Comparison of ENCODE assay signal across 2 cellular contexts in the genomic region with DNA sequence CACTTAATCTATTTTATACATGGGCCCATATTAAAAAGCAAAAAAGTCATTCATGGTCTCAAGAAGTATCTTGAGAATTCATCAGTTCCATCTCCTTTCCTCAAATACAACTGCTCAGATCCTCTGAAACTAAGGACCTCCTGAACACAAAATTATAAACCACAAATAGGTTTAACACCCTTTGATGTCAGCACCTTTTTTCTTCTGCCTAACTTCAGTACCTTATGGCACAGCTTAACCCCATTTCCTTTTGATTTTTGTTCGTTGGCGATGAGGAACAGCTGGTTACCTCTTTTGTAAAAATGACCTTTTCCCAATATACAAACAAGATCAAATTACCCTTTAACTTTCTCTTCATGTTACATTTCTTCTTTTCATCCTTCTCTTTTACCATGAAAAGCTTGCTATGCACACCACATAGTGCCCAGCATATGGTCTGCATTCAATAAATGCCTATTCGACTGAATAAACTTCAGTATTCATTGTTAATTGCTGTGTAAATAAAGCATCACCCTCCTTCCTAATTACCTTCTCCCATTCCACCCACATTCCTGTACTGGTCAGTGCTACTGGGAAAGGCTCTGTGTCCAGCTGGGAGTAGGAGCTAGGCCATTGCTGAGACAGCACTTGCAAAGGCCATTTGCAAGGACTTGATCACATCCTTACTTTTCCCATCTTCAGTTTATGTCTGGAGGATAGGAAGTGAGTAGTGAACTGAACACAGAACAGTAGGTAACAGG.
TF ChIP-seq lines count a peak whose summit lies in the region.

No MANE protein-coding gene starts in this region.

TF ChIP-seq in HEK293, 187 proteins besides CTCF, POLR2A, EP300 and RAD21 (continued from another document):
- TF ChIP-seq, protein P1, sequence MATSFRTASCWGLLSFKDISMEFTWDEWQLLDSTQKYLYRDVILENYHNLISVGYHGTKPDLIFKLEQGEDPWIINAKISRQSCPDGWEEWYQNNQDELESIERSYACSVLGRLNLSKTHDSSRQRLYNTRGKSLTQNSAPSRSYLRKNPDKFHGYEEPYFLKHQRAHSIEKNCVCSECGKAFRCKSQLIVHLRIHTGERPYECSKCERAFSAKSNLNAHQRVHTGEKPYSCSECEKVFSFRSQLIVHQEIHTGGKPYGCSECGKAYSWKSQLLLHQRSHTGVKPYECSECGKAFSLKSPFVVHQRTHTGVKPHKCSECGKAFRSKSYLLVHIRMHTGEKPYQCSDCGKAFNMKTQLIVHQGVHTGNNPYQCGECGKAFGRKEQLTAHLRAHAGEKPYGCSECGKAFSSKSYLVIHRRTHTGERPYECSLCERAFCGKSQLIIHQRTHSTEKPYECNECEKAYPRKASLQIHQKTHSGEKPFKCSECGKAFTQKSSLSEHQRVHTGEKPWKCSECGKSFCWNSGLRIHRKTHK (tag by site-specific recombination; IDR thresholded peaks at IDR 0.05) = no peak
TF ChIP-seq in HEK293: peak in this region for 1.

TF ChIP-seq in WTC11, 78 proteins besides CTCF, POLR2A, EP300 and RAD21 (continued from another document):
- TF ChIP-seq, protein P2, sequence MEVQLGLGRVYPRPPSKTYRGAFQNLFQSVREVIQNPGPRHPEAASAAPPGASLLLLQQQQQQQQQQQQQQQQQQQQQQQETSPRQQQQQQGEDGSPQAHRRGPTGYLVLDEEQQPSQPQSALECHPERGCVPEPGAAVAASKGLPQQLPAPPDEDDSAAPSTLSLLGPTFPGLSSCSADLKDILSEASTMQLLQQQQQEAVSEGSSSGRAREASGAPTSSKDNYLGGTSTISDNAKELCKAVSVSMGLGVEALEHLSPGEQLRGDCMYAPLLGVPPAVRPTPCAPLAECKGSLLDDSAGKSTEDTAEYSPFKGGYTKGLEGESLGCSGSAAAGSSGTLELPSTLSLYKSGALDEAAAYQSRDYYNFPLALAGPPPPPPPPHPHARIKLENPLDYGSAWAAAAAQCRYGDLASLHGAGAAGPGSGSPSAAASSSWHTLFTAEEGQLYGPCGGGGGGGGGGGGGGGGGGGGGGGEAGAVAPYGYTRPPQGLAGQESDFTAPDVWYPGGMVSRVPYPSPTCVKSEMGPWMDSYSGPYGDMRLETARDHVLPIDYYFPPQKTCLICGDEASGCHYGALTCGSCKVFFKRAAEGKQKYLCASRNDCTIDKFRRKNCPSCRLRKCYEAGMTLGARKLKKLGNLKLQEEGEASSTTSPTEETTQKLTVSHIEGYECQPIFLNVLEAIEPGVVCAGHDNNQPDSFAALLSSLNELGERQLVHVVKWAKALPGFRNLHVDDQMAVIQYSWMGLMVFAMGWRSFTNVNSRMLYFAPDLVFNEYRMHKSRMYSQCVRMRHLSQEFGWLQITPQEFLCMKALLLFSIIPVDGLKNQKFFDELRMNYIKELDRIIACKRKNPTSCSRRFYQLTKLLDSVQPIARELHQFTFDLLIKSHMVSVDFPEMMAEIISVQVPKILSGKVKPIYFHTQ (CRISPR knock-in tag; IDR thresholded peaks at IDR 0.05) = no peak
- TF ChIP-seq, protein P3, sequence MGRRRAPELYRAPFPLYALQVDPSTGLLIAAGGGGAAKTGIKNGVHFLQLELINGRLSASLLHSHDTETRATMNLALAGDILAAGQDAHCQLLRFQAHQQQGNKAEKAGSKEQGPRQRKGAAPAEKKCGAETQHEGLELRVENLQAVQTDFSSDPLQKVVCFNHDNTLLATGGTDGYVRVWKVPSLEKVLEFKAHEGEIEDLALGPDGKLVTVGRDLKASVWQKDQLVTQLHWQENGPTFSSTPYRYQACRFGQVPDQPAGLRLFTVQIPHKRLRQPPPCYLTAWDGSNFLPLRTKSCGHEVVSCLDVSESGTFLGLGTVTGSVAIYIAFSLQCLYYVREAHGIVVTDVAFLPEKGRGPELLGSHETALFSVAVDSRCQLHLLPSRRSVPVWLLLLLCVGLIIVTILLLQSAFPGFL (CRISPR knock-in tag; IDR thresholded peaks at IDR 0.05; ENCODE audit: borderline replicate concordance) = no peak
- no peak for TF ChIP-seq GTF2I (CRISPR knock-in tag; conservative IDR thresholded peaks at IDR 0.05)
- TF ChIP-seq, protein P4, sequence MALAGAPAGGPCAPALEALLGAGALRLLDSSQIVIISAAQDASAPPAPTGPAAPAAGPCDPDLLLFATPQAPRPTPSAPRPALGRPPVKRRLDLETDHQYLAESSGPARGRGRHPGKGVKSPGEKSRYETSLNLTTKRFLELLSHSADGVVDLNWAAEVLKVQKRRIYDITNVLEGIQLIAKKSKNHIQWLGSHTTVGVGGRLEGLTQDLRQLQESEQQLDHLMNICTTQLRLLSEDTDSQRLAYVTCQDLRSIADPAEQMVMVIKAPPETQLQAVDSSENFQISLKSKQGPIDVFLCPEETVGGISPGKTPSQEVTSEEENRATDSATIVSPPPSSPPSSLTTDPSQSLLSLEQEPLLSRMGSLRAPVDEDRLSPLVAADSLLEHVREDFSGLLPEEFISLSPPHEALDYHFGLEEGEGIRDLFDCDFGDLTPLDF (CRISPR knock-in tag; IDR thresholded peaks at IDR 0.05) = no peak
- no peak for TF ChIP-seq ZNF317 (CRISPR knock-in tag; IDR thresholded peaks at IDR 0.05; ENCODE audit: borderline replicate concordance, low read depth)
- TF ChIP-seq, protein P5, sequence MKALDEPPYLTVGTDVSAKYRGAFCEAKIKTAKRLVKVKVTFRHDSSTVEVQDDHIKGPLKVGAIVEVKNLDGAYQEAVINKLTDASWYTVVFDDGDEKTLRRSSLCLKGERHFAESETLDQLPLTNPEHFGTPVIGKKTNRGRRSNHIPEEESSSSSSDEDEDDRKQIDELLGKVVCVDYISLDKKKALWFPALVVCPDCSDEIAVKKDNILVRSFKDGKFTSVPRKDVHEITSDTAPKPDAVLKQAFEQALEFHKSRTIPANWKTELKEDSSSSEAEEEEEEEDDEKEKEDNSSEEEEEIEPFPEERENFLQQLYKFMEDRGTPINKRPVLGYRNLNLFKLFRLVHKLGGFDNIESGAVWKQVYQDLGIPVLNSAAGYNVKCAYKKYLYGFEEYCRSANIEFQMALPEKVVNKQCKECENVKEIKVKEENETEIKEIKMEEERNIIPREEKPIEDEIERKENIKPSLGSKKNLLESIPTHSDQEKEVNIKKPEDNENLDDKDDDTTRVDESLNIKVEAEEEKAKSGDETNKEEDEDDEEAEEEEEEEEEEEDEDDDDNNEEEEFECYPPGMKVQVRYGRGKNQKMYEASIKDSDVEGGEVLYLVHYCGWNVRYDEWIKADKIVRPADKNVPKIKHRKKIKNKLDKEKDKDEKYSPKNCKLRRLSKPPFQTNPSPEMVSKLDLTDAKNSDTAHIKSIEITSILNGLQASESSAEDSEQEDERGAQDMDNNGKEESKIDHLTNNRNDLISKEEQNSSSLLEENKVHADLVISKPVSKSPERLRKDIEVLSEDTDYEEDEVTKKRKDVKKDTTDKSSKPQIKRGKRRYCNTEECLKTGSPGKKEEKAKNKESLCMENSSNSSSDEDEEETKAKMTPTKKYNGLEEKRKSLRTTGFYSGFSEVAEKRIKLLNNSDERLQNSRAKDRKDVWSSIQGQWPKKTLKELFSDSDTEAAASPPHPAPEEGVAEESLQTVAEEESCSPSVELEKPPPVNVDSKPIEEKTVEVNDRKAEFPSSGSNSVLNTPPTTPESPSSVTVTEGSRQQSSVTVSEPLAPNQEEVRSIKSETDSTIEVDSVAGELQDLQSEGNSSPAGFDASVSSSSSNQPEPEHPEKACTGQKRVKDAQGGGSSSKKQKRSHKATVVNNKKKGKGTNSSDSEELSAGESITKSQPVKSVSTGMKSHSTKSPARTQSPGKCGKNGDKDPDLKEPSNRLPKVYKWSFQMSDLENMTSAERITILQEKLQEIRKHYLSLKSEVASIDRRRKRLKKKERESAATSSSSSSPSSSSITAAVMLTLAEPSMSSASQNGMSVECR (CRISPR knock-in tag; IDR thresholded peaks at IDR 0.05; ENCODE audit: borderline replicate concordance) = no peak
- TF ChIP-seq JUN (CRISPR knock-in tag; IDR thresholded peaks at IDR 0.05) = no peak
- TF ChIP-seq, protein P6, sequence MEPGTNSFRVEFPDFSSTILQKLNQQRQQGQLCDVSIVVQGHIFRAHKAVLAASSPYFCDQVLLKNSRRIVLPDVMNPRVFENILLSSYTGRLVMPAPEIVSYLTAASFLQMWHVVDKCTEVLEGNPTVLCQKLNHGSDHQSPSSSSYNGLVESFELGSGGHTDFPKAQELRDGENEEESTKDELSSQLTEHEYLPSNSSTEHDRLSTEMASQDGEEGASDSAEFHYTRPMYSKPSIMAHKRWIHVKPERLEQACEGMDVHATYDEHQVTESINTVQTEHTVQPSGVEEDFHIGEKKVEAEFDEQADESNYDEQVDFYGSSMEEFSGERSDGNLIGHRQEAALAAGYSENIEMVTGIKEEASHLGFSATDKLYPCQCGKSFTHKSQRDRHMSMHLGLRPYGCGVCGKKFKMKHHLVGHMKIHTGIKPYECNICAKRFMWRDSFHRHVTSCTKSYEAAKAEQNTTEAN (CRISPR knock-in tag; IDR thresholded peaks at IDR 0.05) = no peak
- TF ChIP-seq ZNF232 (CRISPR knock-in tag; IDR thresholded peaks at IDR 0.05) = no peak
